Comparison of ENCODE assay signal across 9 cellular contexts in genomic region chr1:59083946-59084865, GRCh38.
DNase-seq lines count a peak whose midpoint lies in the region; ATAC-seq and TF ChIP-seq lines count a peak whose summit lies in the region.
"Had no signal": no experiment of that assay in that cellular context is flagged by ENCODE, and none has a peak within 500 bp of the region (broad histone marks: within the 10 kb centered on the region; RNA-seq: fewer than 3 reads in every experiment).

No MANE protein-coding gene starts in this region.

- H3K27me3 Mint-ChIP-seq in HFFc6 (ENCODE audit: insufficient read depth) (no peaks in the 10 kb centered on the region; the same call in 1 of the 2 replicates), CD14-positive monocyte (ENCODE audit: low read depth in 3 of 3) (peaks cover 0 to 4% (median 0%) of the 10 kb centered on the region in 3 donors), type B pancreatic cell (no peaks in the 10 kb centered on the region)

- H3K4me1 Mint-ChIP-seq in HFFc6 (ENCODE audit: low read depth) (peaks cover 54% of the 10 kb centered on the region), CD14-positive monocyte (peaks cover 7% of the 10 kb centered on the region), type B pancreatic cell (ENCODE audit: unreplicated experiment) (peaks cover 22% of the 10 kb centered on the region)

- TF ChIP-seq EP300 in gastroesophageal sphincter (IDR thresholded peaks at IDR 0.05) = no peak

- no peak for DNase-seq in HFFc6
- peak; percentile 43 for DNase-seq in pulmonary artery endothelial cell (ENCODE audit: low read depth, low spot score)
- no peak for DNase-seq in 8988T
- DNase-seq in CD14-positive monocyte (ENCODE audit: low spot score) = no peak
- DNase-seq in stimulated activated CD4-positive, alpha-beta T cell treated with anti-CD3 and anti-CD28 coated beads, Interleukin-15, amount 100 ng/mL, for 24 hours = no peak
- DNase-seq in type B pancreatic cell (ENCODE audit: extremely low spot score, unreplicated experiment) = no peak
- DNase-seq: NCI-H1694 treated with DMSO at 0.1 percent for 48 hours had no signal

- no peaks in the 10 kb centered on the region for H3K36me3 ChIP-seq in gastroesophageal sphincter

- no peak for TF ChIP-seq POLR2A in gastroesophageal sphincter (IDR thresholded peaks at IDR 0.05)

- peak overlapping the region in 3 of 4 donors; percentile 15 to 54 (median 52) for H3K27ac ChIP-seq in gastroesophageal sphincter

- peaks cover 12% of the 10 kb centered on the region for H3K36me3 Mint-ChIP-seq in HFFc6 (ENCODE audit: low read depth)
- no peaks in the 10 kb centered on the region for H3K36me3 Mint-ChIP-seq in CD14-positive monocyte
- H3K36me3 Mint-ChIP-seq in type B pancreatic cell = no peaks in the 10 kb centered on the region

- peaks cover 0 to 6% (median 1%) of the 10 kb centered on the region in 3 donors for H3K9me3 ChIP-seq in gastroesophageal sphincter

- H3K9me3 Mint-ChIP-seq in HFFc6 = peaks cover under 1% of the 10 kb centered on the region
- H3K9me3 Mint-ChIP-seq in CD14-positive monocyte = peaks cover 7 to 16% (median 9%) of the 10 kb centered on the region in 7 donors
- H3K9me3 Mint-ChIP-seq in type B pancreatic cell = peaks cover under 1% of the 10 kb centered on the region

- peaks cover 0 to 11% (median 0%) of the 10 kb centered on the region in 3 donors for H3K4me1 ChIP-seq in gastroesophageal sphincter

- peak overlapping the region; percentile 20; the same call in 1 of the 2 replicates for H3K4me3 Mint-ChIP-seq in HFFc6
- no peak overlapping the region for H3K4me3 Mint-ChIP-seq in CD14-positive monocyte
- H3K4me3 Mint-ChIP-seq in type B pancreatic cell = no peak overlapping the region

- 27 to 53% methylated on average over 4 to 7 of the region's 9 CpGs for WGBS in gastroesophageal sphincter (ENCODE audit: low coverage in 1 of 2), 2 donors

- no peaks in the 10 kb centered on the region for H3K27me3 ChIP-seq in gastroesophageal sphincter

- H3K4me3 ChIP-seq in gastroesophageal sphincter = no peak overlapping the region

- H3K27ac Mint-ChIP-seq in HFFc6 (peak overlapping the region; percentile 88), CD14-positive monocyte (peak overlapping the region in 2 of 7 donors; percentile 30 to 38), type B pancreatic cell (no peak overlapping the region)

- intact Hi-C loops in CD14-positive monocyte (cut with micrococcal nuclease) = no loop called here

- TF ChIP-seq CTCF in HFFc6 (IDR thresholded peaks at IDR 0.05) (no peak), gastroesophageal sphincter (IDR thresholded peaks at IDR 0.05) (no peak), CD14-positive monocyte (IDR thresholded peaks at IDR 0.05) (no peak), type B pancreatic cell (conservative IDR thresholded peaks at IDR 0.05) (no peak)

- ATAC-seq in SK-N-SH treated with all-trans-retinoic acid at 6 μM for 48 hours (peak; percentile 80), gastroesophageal sphincter (peak; percentile 55)

TF ChIP-seq in SK-N-SH treated with all-trans-retinoic acid at 6 μM for 48 hours, 23 proteins besides CTCF, POLR2A, EP300 and RAD21:
- TF ChIP-seq CSDC2 (CRISPR knock-in tag; IDR thresholded peaks at IDR 0.05) (0 out of 2 replicates have a peak, but pooled peaks have one; percentile 28), TOX (CRISPR knock-in tag; IDR thresholded peaks at IDR 0.05; ENCODE audit: borderline replicate concordance) (no peak)
